ENCODE assay signal across 8 cellular contexts in the genomic region with DNA sequence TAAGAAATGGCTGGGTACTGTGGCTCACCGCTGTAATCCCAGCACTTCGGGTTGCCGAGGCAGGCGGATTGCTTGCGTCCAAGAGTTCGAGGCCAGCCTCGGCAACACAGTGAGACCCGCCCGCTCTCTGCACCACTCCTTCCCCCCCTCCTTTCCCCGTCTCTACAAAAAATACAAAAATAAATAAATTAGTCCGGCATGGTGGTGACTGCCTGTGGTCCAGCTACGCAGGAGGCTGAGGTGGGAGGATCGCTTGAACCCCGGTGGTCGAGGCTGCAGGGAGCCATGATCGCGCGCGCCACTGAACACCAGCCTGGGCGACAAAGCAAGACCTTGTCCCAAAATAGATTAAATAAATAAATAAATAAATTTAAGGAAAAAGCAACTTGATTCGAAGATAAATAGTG. TPM values are rescaled to one million over a fixed set of nuclear protein-coding genes. Genes with fewer than 3 reads are reported as not detected.
DNase-seq lines count a peak whose midpoint lies in the region; ATAC-seq and TF ChIP-seq lines count a peak whose summit lies in the region.

No MANE protein-coding gene starts in this region.

- H3K27ac ChIP-seq in CD8-positive, alpha-beta T cell (ENCODE audit: low read depth, low read length) = peak overlapping the region; percentile 95
- H3K27ac ChIP-seq in naive thymus-derived CD4-positive, alpha-beta T cell (ENCODE audit: low read depth, low read length) = peak overlapping the region; percentile 95

- TF ChIP-seq CTCF in CD8-positive, alpha-beta T cell (IDR thresholded peaks at IDR 0.05) = no peak
- no peak for TF ChIP-seq CTCF in cardiac fibroblast (IDR thresholded peaks at IDR 0.05; ENCODE audit: low read depth, low read length)

- peak overlapping the region; percentile 99 for H3K4me3 ChIP-seq in CD8-positive, alpha-beta T cell (ENCODE audit: low read depth, low read length)
- peak overlapping the region; percentile 28 to 43 for H3K4me3 ChIP-seq in cardiac fibroblast (replicated peaks in 1 of 2; ENCODE audit: low read depth in 2 of 2, low read length in 2 of 2)
- H3K4me3 ChIP-seq in naive thymus-derived CD4-positive, alpha-beta T cell (ENCODE audit: low read length) = peak overlapping the region; percentile 43

- peaks cover 24% of the 10 kb centered on the region for H3K36me3 Mint-ChIP-seq in CD8-positive, alpha-beta T cell
- peaks cover 0 to 6% (median 0%) of the 10 kb centered on the region in 5 donors for H3K36me3 Mint-ChIP-seq in naive thymus-derived CD4-positive, alpha-beta T cell

- intact Hi-C loops in CD8-positive, alpha-beta T cell (cut with DNase I, micrococcal nuclease) = loop anchor here (1.0 to 5.0 kb wide), 10 partner anchors 7 to 718 kb away; partner anchors contain the start of genes B4GALT5 (in 2 of the 2), DDX27 (in 2 of the 2), SLC9A8 (in 2 of the 2) and SNAI1 (in 2 of the 2)
- intact Hi-C loops in naive thymus-derived CD4-positive, alpha-beta T cell (cut with micrococcal nuclease) = loop anchor here (1.0 to 10.0 kb wide), 14 partner anchors 7 to 1011 kb away; partner anchors contain the start of genes PTPN1 (in 2 of the 2), SNAI1 (in 2 of the 2), SPATA2 (in 2 of the 2) and ADNP (in 1 of the 2)

- H3K4me1 Mint-ChIP-seq in CD8-positive, alpha-beta T cell (ENCODE audit: low read depth) = peaks cover 40% of the 10 kb centered on the region
- H3K4me1 Mint-ChIP-seq in naive thymus-derived CD4-positive, alpha-beta T cell = peaks cover 33 to 55% (median 47%) of the 10 kb centered on the region in 7 donors

- peak overlapping the region; percentile 98 for H3K4me3 Mint-ChIP-seq in CD8-positive, alpha-beta T cell
- H3K4me3 Mint-ChIP-seq in naive thymus-derived CD4-positive, alpha-beta T cell = peak overlapping the region; percentile 74 to 100 (median 98)

- H3K4me1 ChIP-seq in CD8-positive, alpha-beta T cell (ENCODE audit: insufficient read depth, low read length) = peaks cover 30% of the 10 kb centered on the region
- peaks cover 20 to 27% of the 10 kb centered on the region in 2 donors for H3K4me1 ChIP-seq in naive thymus-derived CD4-positive, alpha-beta T cell (ENCODE audit: control insufficient read depth in 2 of 2, insufficient read depth in 2 of 2, low read length in 2 of 2)

- H3K9me3 ChIP-seq in CD8-positive, alpha-beta T cell (ENCODE audit: low read length) = no peaks in the 10 kb centered on the region
- H3K9me3 ChIP-seq in naive thymus-derived CD4-positive, alpha-beta T cell (ENCODE audit: control insufficient read depth in 2 of 3, low read length in 3 of 3) = no peaks in the 10 kb centered on the region

- H3K27ac Mint-ChIP-seq in CD8-positive, alpha-beta T cell = peak overlapping the region; percentile 96
- peak overlapping the region in 8 of 9 donors; percentile 59 to 97 (median 93) for H3K27ac Mint-ChIP-seq in naive thymus-derived CD4-positive, alpha-beta T cell

- DNase-seq in CD8-positive, alpha-beta T cell = no peak
- DNase-seq in cardiac fibroblast (ENCODE audit: low read depth in 2 of 2) = no peak
- no peak for DNase-seq in naive thymus-derived CD4-positive, alpha-beta T cell
- no peak for DNase-seq in GM19238 (ENCODE audit: insufficient read length, low spot score)
- DNase-seq in NCI-H524 treated with DMSO at 0.1 percent for 48 hours (lab: John Stamatoyannopoulos, UW) = no peak
- DNase-seq in NCI-H2196 (lab: John Stamatoyannopoulos, UW; ENCODE audit: unreplicated experiment) = no peak

- no peaks in the 10 kb centered on the region for H3K27me3 Mint-ChIP-seq in CD8-positive, alpha-beta T cell (ENCODE audit: low read depth)
- H3K27me3 Mint-ChIP-seq in naive thymus-derived CD4-positive, alpha-beta T cell = no peaks in the 10 kb centered on the region

- H3K9me3 Mint-ChIP-seq in CD8-positive, alpha-beta T cell = no peaks in the 10 kb centered on the region
- H3K9me3 Mint-ChIP-seq in naive thymus-derived CD4-positive, alpha-beta T cell = peaks cover 0 to 2% (median 0%) of the 10 kb centered on the region in 11 donors

- no peaks in the 10 kb centered on the region for H3K36me3 ChIP-seq in CD8-positive, alpha-beta T cell (ENCODE audit: insufficient read depth, low read length)
- peaks cover 0 to 13% (median 4%) of the 10 kb centered on the region in 3 experiments for H3K36me3 ChIP-seq in naive thymus-derived CD4-positive, alpha-beta T cell (ENCODE audit: control insufficient read depth in 2 of 3, insufficient read depth in 3 of 3, low read length in 3 of 3)

- ATAC-seq in CD8-positive, alpha-beta T cell = no peak
- ATAC-seq in HG03432 (IDR thresholded peaks at IDR 0.05; ENCODE audit: unreplicated experiment) = peak; percentile 2
- no peak for ATAC-seq in naive thymus-derived CD4-positive, alpha-beta T cell
- ATAC-seq in GM21717 (IDR thresholded peaks at IDR 0.05; ENCODE audit: unreplicated experiment) = no peak

- CTCF ChIA-PET in CD8-positive, alpha-beta T cell (lab: Charles Lee) = interaction anchor here (0.9 to 3.6 kb wide), 4 partner anchors 11 to 90 kb away, joined by 3 to 13 read pairs (median 6); partner anchors contain the start of gene SPATA2
- CTCF ChIA-PET in naive thymus-derived CD4-positive, alpha-beta T cell (lab: Charles Lee) = interaction anchor here (1.0 kb wide), 1 partner anchor 18 kb away, joined by 3 read pairs; no protein-coding TSS in a partner anchor

- POLR2A ChIA-PET in CD8-positive, alpha-beta T cell (lab: Charles Lee) = interaction anchor here (0.7 to 1.7 kb wide), 5 partner anchors 20 to 179 kb away, joined by 3 to 8 read pairs (median 3); no protein-coding TSS in a partner anchor
- POLR2A ChIA-PET in naive thymus-derived CD4-positive, alpha-beta T cell (lab: Charles Lee) = interaction anchor here (0.6 to 4.4 kb wide), 5 partner anchors 8 to 747 kb away, joined by 3 to 44 read pairs (median 3); partner anchors contain the start of gene SPATA2

- H3K27me3 ChIP-seq in CD8-positive, alpha-beta T cell (ENCODE audit: insufficient read depth, low read length) = no peaks in the 10 kb centered on the region
- H3K27me3 ChIP-seq in naive thymus-derived CD4-positive, alpha-beta T cell (ENCODE audit: control insufficient read depth in 2 of 2, insufficient read depth in 2 of 2, low read length in 2 of 2) = no peaks in the 10 kb centered on the region

RNA-seq across cellular contexts. Expression of gene RNF114, which starts 0.4 kb away (rescaled TPM):
- 100 to 1,000 TPM; 137 to 151 TPM for total RNA-seq in CD8-positive, alpha-beta T cell
- 100 to 1,000 TPM in 3 of 5 experiments, 10 to 100 TPM in 2; 67.1 to 113 (median 101) TPM for total RNA-seq in naive thymus-derived CD4-positive, alpha-beta T cell
- 100 to 1,000 TPM; 130 to 143 TPM for polyA plus RNA-seq in naive thymus-derived CD4-positive, alpha-beta T cell

RNA-seq across cellular contexts. Expression of gene SPATA2, which starts 20.4 kb away (rescaled TPM):
- total RNA-seq in CD8-positive, alpha-beta T cell = 10 to 100 TPM; 20.9 to 22.4 TPM
- 10 to 100 TPM in 2 of 5 experiments, 1 to 10 TPM in 3; 9.0 to 18.4 (median 10.0) TPM for total RNA-seq in naive thymus-derived CD4-positive, alpha-beta T cell
- polyA plus RNA-seq in naive thymus-derived CD4-positive, alpha-beta T cell = 1 to 10 TPM; 2.7 to 7.4 TPM

RNA-seq across cellular contexts. Expression of gene SNAI1, which starts 47.0 kb away (rescaled TPM):
- total RNA-seq in CD8-positive, alpha-beta T cell = 1 to 10 TPM; 3.0 to 3.1 TPM
- total RNA-seq in naive thymus-derived CD4-positive, alpha-beta T cell = 1 to 10 TPM in 2 of 5 experiments, under 1 TPM in 3; 0.22 to 7.0 (median 0.34) TPM
- polyA plus RNA-seq in naive thymus-derived CD4-positive, alpha-beta T cell = under 1 TPM; 0.28 to 0.34 TPM

Comparison
In these comparisons a context has a peak if more than half of its experiments do, and no peak if none do; other contexts are left out.
1. H3K4me3 ChIP-seq: peak in every context shown above with its lines; median percentile 99 in CD8-positive, alpha-beta T cell; 43 in naive thymus-derived CD4-positive, alpha-beta T cell; 36 in cardiac fibroblast.